Comparison of ENCODE assay signal across 1 cellular context in the genomic region with DNA sequence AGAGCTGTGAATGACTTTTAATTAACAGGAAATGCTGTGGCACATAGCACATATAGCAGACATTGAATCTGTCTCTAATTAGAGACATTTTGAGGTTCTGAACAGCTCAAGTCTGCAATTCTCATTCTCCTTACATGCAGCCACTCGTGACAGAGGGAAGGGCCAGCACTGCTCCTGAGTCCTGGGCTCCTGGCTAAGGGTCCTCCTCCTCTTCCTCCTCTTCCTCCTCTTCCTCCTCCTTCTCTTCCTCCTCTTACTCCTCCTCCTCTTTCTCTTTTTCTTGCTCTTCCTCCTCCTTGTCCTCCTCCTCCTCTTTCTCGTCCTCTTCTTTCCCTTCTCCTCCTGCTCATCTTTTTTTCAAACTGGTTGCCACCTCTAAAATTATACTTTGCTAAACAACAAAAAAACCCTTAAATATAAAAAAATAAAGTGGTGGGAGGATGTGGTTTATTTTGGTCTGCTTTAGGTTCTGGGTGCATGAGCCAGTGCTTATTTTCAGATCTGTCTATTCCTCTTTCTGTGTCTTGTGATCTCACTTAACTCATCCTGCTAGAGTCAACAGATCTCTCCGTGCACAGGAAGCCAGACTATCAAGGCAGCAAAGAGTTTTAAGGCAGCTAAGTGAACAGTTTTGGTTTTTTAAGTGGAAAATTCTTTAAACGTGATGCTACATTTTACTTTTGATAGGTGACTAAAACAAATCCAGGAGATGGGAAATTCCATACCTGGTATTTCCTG.
TF ChIP-seq lines count a peak whose summit lies in the region.

No MANE protein-coding gene starts in this region.

TF ChIP-seq in GM12878, 131 proteins besides CTCF, POLR2A, EP300 and RAD21 (continued from another document and continues in another):
- TF ChIP-seq, protein P1, sequence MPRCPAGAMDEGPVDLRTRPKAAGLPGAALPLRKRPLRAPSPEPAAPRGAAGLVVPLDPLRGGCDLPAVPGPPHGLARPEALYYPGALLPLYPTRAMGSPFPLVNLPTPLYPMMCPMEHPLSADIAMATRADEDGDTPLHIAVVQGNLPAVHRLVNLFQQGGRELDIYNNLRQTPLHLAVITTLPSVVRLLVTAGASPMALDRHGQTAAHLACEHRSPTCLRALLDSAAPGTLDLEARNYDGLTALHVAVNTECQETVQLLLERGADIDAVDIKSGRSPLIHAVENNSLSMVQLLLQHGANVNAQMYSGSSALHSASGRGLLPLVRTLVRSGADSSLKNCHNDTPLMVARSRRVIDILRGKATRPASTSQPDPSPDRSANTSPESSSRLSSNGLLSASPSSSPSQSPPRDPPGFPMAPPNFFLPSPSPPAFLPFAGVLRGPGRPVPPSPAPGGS (IDR thresholded peaks at IDR 0.05; ENCODE audit: borderline replicate concordance, insufficient read depth, low read depth, low read length, poor library complexity, severe bottlenecking): no peak
- TF ChIP-seq FOXM1 (IDR thresholded peaks at IDR 0.05; ENCODE audit: low read depth, low read length): peak; percentile 74; the same call in 1 of the 2 replicates
- 0 out of 2 replicates have a peak, but pooled peaks have one; percentile 16 for TF ChIP-seq GATAD2B (conservative IDR thresholded peaks at IDR 0.05; ENCODE audit: low read depth)
- TF ChIP-seq NFIC (IDR thresholded peaks at IDR 0.05; ENCODE audit: low read depth, low read length): peak; percentile 76
- TF ChIP-seq ESRRA (IDR thresholded peaks at IDR 0.05; ENCODE audit: low read length): no peak
- TF ChIP-seq IKZF1 (conservative IDR thresholded peaks at IDR 0.05): peak; percentile 50
- no peak for TF ChIP-seq CEBPZ (IDR thresholded peaks at IDR 0.05; ENCODE audit: low read depth, low read length)
- no peak for TF ChIP-seq FOXK2 (IDR thresholded peaks at IDR 0.05)
- TF ChIP-seq ZBTB4 (CRISPR knock-in tag; IDR thresholded peaks at IDR 0.05): no peak
- no peak for TF ChIP-seq KAT2A (conservative IDR thresholded peaks at IDR 0.05; ENCODE audit: control insufficient read depth, low read depth, low read length)
- TF ChIP-seq IRF5 (IDR thresholded peaks at IDR 0.05; ENCODE audit: borderline replicate concordance): no peak
- TF ChIP-seq, protein P2, sequence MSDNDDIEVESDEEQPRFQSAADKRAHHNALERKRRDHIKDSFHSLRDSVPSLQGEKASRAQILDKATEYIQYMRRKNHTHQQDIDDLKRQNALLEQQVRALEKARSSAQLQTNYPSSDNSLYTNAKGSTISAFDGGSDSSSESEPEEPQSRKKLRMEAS (IDR thresholded peaks at IDR 0.05; ENCODE audit: low read depth, low read length): 0 out of 2 replicates have a peak, but pooled peaks have one; percentile 21
- no peak for TF ChIP-seq HDAC6 (IDR thresholded peaks at IDR 0.05; ENCODE audit: unreplicated experiment)
- TF ChIP-seq ASH2L (IDR thresholded peaks at IDR 0.05; ENCODE audit: borderline replicate concordance, low read depth): no peak; the same call in 1 of the 2 replicates
- TF ChIP-seq CBX3 (IDR thresholded peaks at IDR 0.05; ENCODE audit: borderline replicate concordance, low read depth): no peak
- no peak for TF ChIP-seq EGR1 (IDR thresholded peaks at IDR 0.05; ENCODE audit: borderline replicate concordance in 1 of 2, low read depth in 2 of 2, low read length in 2 of 2)
- TF ChIP-seq, protein P3, sequence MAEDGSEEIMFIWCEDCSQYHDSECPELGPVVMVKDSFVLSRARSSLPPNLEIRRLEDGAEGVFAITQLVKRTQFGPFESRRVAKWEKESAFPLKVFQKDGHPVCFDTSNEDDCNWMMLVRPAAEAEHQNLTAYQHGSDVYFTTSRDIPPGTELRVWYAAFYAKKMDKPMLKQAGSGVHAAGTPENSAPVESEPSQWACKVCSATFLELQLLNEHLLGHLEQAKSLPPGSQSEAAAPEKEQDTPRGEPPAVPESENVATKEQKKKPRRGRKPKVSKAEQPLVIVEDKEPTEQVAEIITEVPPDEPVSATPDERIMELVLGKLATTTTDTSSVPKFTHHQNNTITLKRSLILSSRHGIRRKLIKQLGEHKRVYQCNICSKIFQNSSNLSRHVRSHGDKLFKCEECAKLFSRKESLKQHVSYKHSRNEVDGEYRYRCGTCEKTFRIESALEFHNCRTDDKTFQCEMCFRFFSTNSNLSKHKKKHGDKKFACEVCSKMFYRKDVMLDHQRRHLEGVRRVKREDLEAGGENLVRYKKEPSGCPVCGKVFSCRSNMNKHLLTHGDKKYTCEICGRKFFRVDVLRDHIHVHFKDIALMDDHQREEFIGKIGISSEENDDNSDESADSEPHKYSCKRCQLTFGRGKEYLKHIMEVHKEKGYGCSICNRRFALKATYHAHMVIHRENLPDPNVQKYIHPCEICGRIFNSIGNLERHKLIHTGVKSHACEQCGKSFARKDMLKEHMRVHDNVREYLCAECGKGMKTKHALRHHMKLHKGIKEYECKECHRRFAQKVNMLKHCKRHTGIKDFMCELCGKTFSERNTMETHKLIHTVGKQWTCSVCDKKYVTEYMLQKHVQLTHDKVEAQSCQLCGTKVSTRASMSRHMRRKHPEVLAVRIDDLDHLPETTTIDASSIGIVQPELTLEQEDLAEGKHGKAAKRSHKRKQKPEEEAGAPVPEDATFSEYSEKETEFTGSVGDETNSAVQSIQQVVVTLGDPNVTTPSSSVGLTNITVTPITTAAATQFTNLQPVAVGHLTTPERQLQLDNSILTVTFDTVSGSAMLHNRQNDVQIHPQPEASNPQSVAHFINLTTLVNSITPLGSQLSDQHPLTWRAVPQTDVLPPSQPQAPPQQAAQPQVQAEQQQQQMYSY (CRISPR knock-in tag; IDR thresholded peaks at IDR 0.05): no peak
- no peak for TF ChIP-seq TCF7 (IDR thresholded peaks at IDR 0.05; ENCODE audit: borderline replicate concordance)
- TF ChIP-seq BMI1 (IDR thresholded peaks at IDR 0.05; ENCODE audit: borderline replicate concordance): peak; percentile 61; the same call in 1 of the 2 replicates
- TF ChIP-seq RELB (IDR thresholded peaks at IDR 0.05; ENCODE audit: low read depth): peak; percentile 91
- no peak; a peak in 1 of 4 replicates for TF ChIP-seq CEBPB (IDR thresholded peaks at IDR 0.05; ENCODE audit: borderline replicate concordance in 1 of 2, low read depth in 2 of 2, low read length in 2 of 2)
- TF ChIP-seq SPI1 (IDR thresholded peaks at IDR 0.05; ENCODE audit: borderline replicate concordance, insufficient read depth, low read depth, low read length): peak; percentile 65
- TF ChIP-seq NR2C1 (IDR thresholded peaks at IDR 0.05): no peak; the same call in 1 of the 2 replicates
- TF ChIP-seq MXI1 (IDR thresholded peaks at IDR 0.05; ENCODE audit: low read depth, low read length): no peak
- TF ChIP-seq POLR2AphosphoS5 (IDR thresholded peaks at IDR 0.05; ENCODE audit: low read length): no peak
- peak; percentile 13 for TF ChIP-seq SP1 (IDR thresholded peaks at IDR 0.05; ENCODE audit: low read depth, low read length)
- no peak for TF ChIP-seq ZNF622 (IDR thresholded peaks at IDR 0.05)
- peak; percentile 89 for TF ChIP-seq RUNX3 (IDR thresholded peaks at IDR 0.05; ENCODE audit: low read length)
- TF ChIP-seq USF2 (IDR thresholded peaks at IDR 0.05; ENCODE audit: borderline replicate concordance, low read depth, low read length): no peak; the same call in 1 of the 2 replicates
- TF ChIP-seq, protein P4, sequence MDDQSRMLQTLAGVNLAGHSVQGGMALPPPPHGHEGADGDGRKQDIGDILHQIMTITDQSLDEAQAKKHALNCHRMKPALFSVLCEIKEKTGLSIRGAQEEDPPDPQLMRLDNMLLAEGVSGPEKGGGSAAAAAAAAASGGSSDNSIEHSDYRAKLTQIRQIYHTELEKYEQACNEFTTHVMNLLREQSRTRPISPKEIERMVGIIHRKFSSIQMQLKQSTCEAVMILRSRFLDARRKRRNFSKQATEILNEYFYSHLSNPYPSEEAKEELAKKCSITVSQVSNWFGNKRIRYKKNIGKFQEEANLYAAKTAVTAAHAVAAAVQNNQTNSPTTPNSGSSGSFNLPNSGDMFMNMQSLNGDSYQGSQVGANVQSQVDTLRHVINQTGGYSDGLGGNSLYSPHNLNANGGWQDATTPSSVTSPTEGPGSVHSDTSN (IDR thresholded peaks at IDR 0.05; ENCODE audit: insufficient replicate concordance, low read depth, low read length): no peak
- TF ChIP-seq KLF5 (IDR thresholded peaks at IDR 0.05; ENCODE audit: partially characterized antibody): no peak
